15 cellular contexts compared by ENCODE assay signal in genomic region chr1:214318356-214318755, GRCh38. TPM values are rescaled to one million over a fixed set of nuclear protein-coding genes. Genes with fewer than 3 reads are reported as not detected.
DNase-seq lines count a peak whose midpoint lies in the region; ATAC-seq lines count a peak whose summit lies in the region.
"Had no signal": no experiment of that assay in that cellular context is flagged by ENCODE, and none has a peak within 500 bp of the region (broad histone marks: within the 10 kb centered on the region; RNA-seq: fewer than 3 reads in every experiment).

No MANE protein-coding gene starts in this region.

- intact Hi-C loops in left cardiac atrium (cut with DNase I) (no loop called here), left ventricle myocardium superior (cut with micrococcal nuclease) (no loop called here), aorta (cut with DNase I) (no loop called here)

- peaks cover 0 to 2% of the 10 kb centered on the region in 2 donors for H3K4me1 Mint-ChIP-seq in stimulated activated naive B cell treated with anti-CD40 and anti-IgM and Interleukin-4, amounts not matched to agents 10 μg/mL and 1 μg/mL and 100 μg/mL, for 72 hours

- H3K4me1 ChIP-seq in SJCRH30 (peaks cover 28% of the 10 kb centered on the region), iPS-20b (ENCODE audit: insufficient read depth, low read length) (peaks cover 30% of the 10 kb centered on the region), aorta (ENCODE audit: control insufficient read depth in 1 of 2, insufficient read depth in 2 of 2, low read length in 2 of 2) (no peaks in the 10 kb centered on the region)
- H3K4me1 ChIP-seq: tibial artery had no signal

- 54 to 56% methylated on average over 6 of the region's 6 CpGs for WGBS in aorta, 2 donors

- H3K27ac Mint-ChIP-seq in stimulated activated naive B cell treated with anti-CD40 and anti-IgM and Interleukin-4, amounts not matched to agents 10 μg/mL and 1 μg/mL and 100 μg/mL, for 72 hours = no peak overlapping the region

- peaks cover 9 to 22% of the 10 kb centered on the region in 2 donors for H3K36me3 Mint-ChIP-seq in stimulated activated naive B cell treated with anti-CD40 and anti-IgM and Interleukin-4, amounts not matched to agents 10 μg/mL and 1 μg/mL and 100 μg/mL, for 72 hours

- H3K4me3 ChIP-seq in SJCRH30 (no peak overlapping the region), iPS-20b (ENCODE audit: low read length) (peak overlapping the region; percentile 37; the same call in 1 of the 2 replicates), aorta (ENCODE audit: low read length in 2 of 2) (no peak overlapping the region)
- H3K4me3 ChIP-seq: A549, cardiac muscle cell, tibial artery had no signal

- H3K36me3 ChIP-seq in SJCRH30 (peaks cover 2% of the 10 kb centered on the region; the same call in 1 of the 2 replicates), iPS-20b (ENCODE audit: insufficient read depth, low read depth, low read length) (no peaks in the 10 kb centered on the region), aorta (ENCODE audit: control insufficient read depth in 1 of 2, insufficient read depth in 2 of 2, low read length in 1 of 2) (peaks cover 0 to 3% of the 10 kb centered on the region in 2 donors)

- H3K27me3 ChIP-seq in SJCRH30 (no peaks in the 10 kb centered on the region), iPS-20b (ENCODE audit: insufficient read depth, low read length) (peaks cover 57% of the 10 kb centered on the region), aorta (ENCODE audit: control insufficient read depth in 1 of 2, insufficient read depth in 2 of 2, low read length in 1 of 2) (no peaks in the 10 kb centered on the region)
- H3K27me3 ChIP-seq: cardiac muscle cell, tibial artery had no signal

- H3K4me3 Mint-ChIP-seq in stimulated activated naive B cell treated with anti-CD40 and anti-IgM and Interleukin-4, amounts not matched to agents 10 μg/mL and 1 μg/mL and 100 μg/mL, for 72 hours = no peak overlapping the region

- ATAC-seq in left cardiac atrium (peak; percentile 27 to 34), left ventricle myocardium superior (no peak), aorta (ENCODE audit: low FRiP score) (peak; percentile 54), HG03571 (IDR thresholded peaks at IDR 0.05; ENCODE audit: unreplicated experiment) (no peak)
- ATAC-seq in stimulated activated naive B cell treated with anti-CD40 and anti-IgM and Interleukin-4, amounts not matched to agents 10 μg/mL and 1 μg/mL and 100 μg/mL, for 72 hours (replicated peaks) = no peak
- ATAC-seq: A549 had no signal

- H3K9me3 Mint-ChIP-seq in stimulated activated naive B cell treated with anti-CD40 and anti-IgM and Interleukin-4, amounts not matched to agents 10 μg/mL and 1 μg/mL and 100 μg/mL, for 72 hours = no peaks in the 10 kb centered on the region

- H3K27me3 Mint-ChIP-seq in stimulated activated naive B cell treated with anti-CD40 and anti-IgM and Interleukin-4, amounts not matched to agents 10 μg/mL and 1 μg/mL and 100 μg/mL, for 72 hours = no peaks in the 10 kb centered on the region

- H3K27ac ChIP-seq in SJCRH30 (peak overlapping the region; percentile 56), iPS-20b (ENCODE audit: low read length) (no peak overlapping the region), aorta (ENCODE audit: low read depth in 1 of 2, low read length in 2 of 2) (no peak overlapping the region)
- H3K27ac ChIP-seq: A549, cardiac muscle cell, tibial artery had no signal

- H3K9me3 ChIP-seq in SJCRH30 (replicated peaks) = no peaks in the 10 kb centered on the region
- no peaks in the 10 kb centered on the region for H3K9me3 ChIP-seq in iPS-20b (ENCODE audit: insufficient read depth, low read depth, low read length)
- no peaks in the 10 kb centered on the region for H3K9me3 ChIP-seq in aorta (ENCODE audit: control insufficient read depth, low read length)
- H3K9me3 ChIP-seq: A549, Caco-2, tibial artery had no signal

- H3K9ac ChIP-seq in iPS-20b (ENCODE audit: low read depth, low read length) = no peak overlapping the region; the same call in 1 of the 2 replicates

- DNase-seq in left cardiac atrium (no peak), left ventricle myocardium superior (no peak), SJCRH30 (peak; percentile 76 to 78), aorta (no peak), C1 segment of cervical spinal cord (lab: John Stamatoyannopoulos, UW) (no peak)
- DNase-seq in stimulated activated naive B cell treated with anti-CD40 and anti-IgM and Interleukin-4, amounts not matched to agents 10 μg/mL and 1 μg/mL and 100 μg/mL, for 72 hours = no peak
- DNase-seq: activated gamma-delta T cell; Caco-2; SIG-M5; stimulated activated CD4-positive, alpha-beta T cell treated with anti-CD3 and anti-CD28 coated beads, Interleukin-15, amount 100 ng/mL, for 24 hours; tibial artery had no signal

RNA-seq across cellular contexts. Expression of gene SMYD2, which starts 37.4 kb away (rescaled TPM):
- total RNA-seq in left cardiac atrium = 1 to 10 TPM; 8.7 to 9.4 TPM
- total RNA-seq in left ventricle myocardium superior = 234 TPM
- total RNA-seq in SJCRH30 (2014; rRNA removed; shearing (Covaris generic)) = 34.8 and 37.2 TPM in 2 replicates
- total RNA-seq in aorta = 10 to 100 TPM; 12.0 to 13.7 TPM
- polyA plus RNA-seq in aorta = 10 to 100 TPM; 11.9 to 18.3 TPM

Comparison
In these comparisons a context has a peak if more than half of its experiments do, and no peak if none do; other contexts are left out.
1. ATAC-seq: peak in left cardiac atrium (2 of 2) and aorta (single experiment); none in left ventricle myocardium superior (single experiment), HG03571 (single experiment) and stimulated activated naive B cell treated with anti-CD40 and anti-IgM and Interleukin-4, amounts not matched to agents 10 μg/mL and 1 μg/mL and 100 μg/mL, for 72 hours (0 of 2).
2. DNase-seq: peak in SJCRH30 (2 of 2); none in left cardiac atrium (single experiment), left ventricle myocardium superior (single experiment), aorta (0 of 2), C1 segment of cervical spinal cord (0 of 14) and stimulated activated naive B cell treated with anti-CD40 and anti-IgM and Interleukin-4, amounts not matched to agents 10 μg/mL and 1 μg/mL and 100 μg/mL, for 72 hours (single experiment).